22 cellular contexts compared by ENCODE assay signal in genomic region chr2:134468093-134468640, GRCh38.
"Had no signal": no experiment of that assay in that cellular context is flagged by ENCODE, and none has a peak within 500 bp of the region (broad histone marks: within the 10 kb centered on the region; RNA-seq: fewer than 3 reads in every experiment).

No MANE protein-coding gene starts in this region.

- H3K27ac ChIP-seq: epithelial cell of prostate, esophagus muscularis mucosa, gastrocnemius medialis, heart right ventricle, parathyroid adenoma, prostate gland, tibial artery, upper lobe of left lung had no signal

- H3K27ac Mint-ChIP-seq: dendritic cell treated with granulocyte-macrophage colony-stimulating factor and Interleukin-4, amounts not matched to agents 40 ng/mL and 50 ng/mL, for 4 days; effector memory CD8-positive, alpha-beta T cell; nephron had no signal

- H3K4me1 ChIP-seq: esophagus muscularis mucosa, gastrocnemius medialis, heart right ventricle, parathyroid adenoma, prostate gland, tibial artery, upper lobe of left lung had no signal

- H3K9ac ChIP-seq: parathyroid adenoma had no signal

- DNase-seq: effector memory CD8-positive, alpha-beta T cell; gastrocnemius medialis; heart right ventricle; hypothalamus; left ventricle myocardium superior; mesenchymal stem cell; midbrain; naive B cell; occipital lobe; small intestine; stimulated activated CD4-positive, alpha-beta T cell treated with anti-CD3 and anti-CD28 coated beads, Interleukin-12 subunit alpha, Interleukin-12 subunit beta, amount 100 ng/mL, for 4 hours; stimulated activated naive CD4-positive, alpha-beta T cell; tibial artery had no signal

- H3K9me3 ChIP-seq: gastrocnemius medialis, prostate gland, upper lobe of left lung had no signal

- H3K27me3 ChIP-seq: esophagus muscularis mucosa, gastrocnemius medialis, heart right ventricle, tibial artery, upper lobe of left lung had no signal

- H3K4me1 Mint-ChIP-seq: naive B cell, nephron had no signal

- H3K36me3 ChIP-seq: esophagus muscularis mucosa, gastrocnemius medialis, heart right ventricle, prostate gland, tibial artery, upper lobe of left lung had no signal

- H3K9me3 Mint-ChIP-seq: dendritic cell treated with granulocyte-macrophage colony-stimulating factor and Interleukin-4, amounts not matched to agents 40 ng/mL and 50 ng/mL, for 4 days; effector memory CD8-positive, alpha-beta T cell had no signal

- ATAC-seq: effector memory CD8-positive, alpha-beta T cell; gastrocnemius medialis; heart right ventricle; left ventricle myocardium superior had no signal

- H3K27me3 Mint-ChIP-seq: dendritic cell treated with granulocyte-macrophage colony-stimulating factor and Interleukin-4, amounts not matched to agents 40 ng/mL and 50 ng/mL, for 4 days; effector memory CD8-positive, alpha-beta T cell; naive B cell had no signal

- FAIRE-seq: islet of Langerhans, small intestine had no signal

- H3K4me3 Mint-ChIP-seq: dendritic cell treated with granulocyte-macrophage colony-stimulating factor and Interleukin-4, amounts not matched to agents 40 ng/mL and 50 ng/mL, for 4 days; effector memory CD8-positive, alpha-beta T cell; nephron had no signal

- H3K4me3 ChIP-seq: esophagus muscularis mucosa, gastrocnemius medialis, heart right ventricle, lung, prostate gland, tibial artery, upper lobe of left lung had no signal
